18 cellular contexts compared by ENCODE assay signal in the genomic region with DNA sequence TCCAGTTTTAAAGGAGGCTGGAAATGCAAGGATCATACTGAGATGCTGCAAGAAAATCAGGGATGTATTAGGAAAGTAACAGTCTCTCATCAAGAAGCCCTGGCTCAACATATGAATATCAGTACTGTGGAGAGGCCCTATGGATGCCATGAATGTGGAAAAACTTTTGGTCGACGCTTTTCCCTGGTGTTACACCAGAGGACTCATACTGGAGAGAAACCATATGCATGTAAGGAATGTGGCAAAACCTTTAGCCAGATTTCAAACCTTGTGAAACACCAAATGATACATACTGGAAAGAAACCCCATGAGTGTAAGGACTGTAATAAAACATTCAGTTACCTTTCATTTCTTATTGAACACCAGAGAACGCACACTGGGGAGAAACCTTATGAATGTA. TPM values are rescaled to one million over a fixed set of nuclear protein-coding genes. Genes with fewer than 3 reads are reported as not detected.
A peak's percentile ranks its signal among the peaks of the same experiment; 100 is the strongest.
DNase-seq lines count a peak whose midpoint lies in the region; ATAC-seq, FAIRE-seq and TF ChIP-seq lines count a peak whose summit lies in the region.
"Had no signal": no experiment of that assay in that cellular context is flagged by ENCODE, and none has a peak within 500 bp of the region (broad histone marks: within the 10 kb centered on the region; RNA-seq: fewer than 3 reads in every experiment).

No MANE protein-coding gene starts in this region.

- H3K27ac Mint-ChIP-seq in GM23338 (no peak overlapping the region), T-cell (no peak overlapping the region)
- H3K27ac Mint-ChIP-seq: memory B cell had no signal

- H3K4me2 ChIP-seq in A549 (no peak overlapping the region), GM23338 (no peak overlapping the region), GM12878 (ENCODE audit: control insufficient read depth, insufficient read depth) (no peak overlapping the region)
- H3K4me2 ChIP-seq: SK-N-SH had no signal

- no peak for TF ChIP-seq CTCF in A549 (IDR thresholded peaks at IDR 0.05)
- no peak for TF ChIP-seq CTCF in GM23338 (conservative IDR thresholded peaks at IDR 0.05; ENCODE audit: low read depth in 2 of 2)
- TF ChIP-seq CTCF in GM12878 (IDR thresholded peaks at IDR 0.05 in 2 of 3, conservative IDR thresholded peaks at IDR 0.05 in 1 of 3; ENCODE audit: control insufficient read depth in 2 of 3, extremely low read depth in 1 of 3, insufficient read depth in 1 of 3, low read depth in 3 of 3, low read length in 3 of 3) = no peak
- no peak for TF ChIP-seq CTCF in sigmoid colon (IDR thresholded peaks at IDR 0.05)

- H3K9me3 Mint-ChIP-seq in GM23338 (peaks cover 99% of the 10 kb centered on the region), T-cell (peaks cover 3 to 69% (median 52%) of the 10 kb centered on the region in 3 donors)

- H3K4me3 Mint-ChIP-seq in GM23338 (no peak overlapping the region), T-cell (no peak overlapping the region)
- H3K4me3 Mint-ChIP-seq: memory B cell had no signal

- RAD21 ChIA-PET in GM12878 (lab: Charles Lee; ENCODE audit: unreplicated experiment) = no interaction called here

- H3K9me3 ChIP-seq in A549 = peaks cover 97% of the 10 kb centered on the region
- peaks cover 46% of the 10 kb centered on the region for H3K9me3 ChIP-seq in GM12878 (replicated peaks; ENCODE audit: control insufficient read depth, insufficient read depth, low read length)
- H3K9me3 ChIP-seq in sigmoid colon = peaks cover 50 to 100% (median 86%) of the 10 kb centered on the region in 4 donors

- H3K4me3 ChIP-seq in A549 = no peak overlapping the region
- H3K4me3 ChIP-seq in GM23338 = peak overlapping the region; percentile 9; the same call in 1 of the 2 replicates
- H3K4me3 ChIP-seq in GM12878 = no peak overlapping the region
- no peak overlapping the region for H3K4me3 ChIP-seq in sigmoid colon
- H3K4me3 ChIP-seq: Peyer's patch had no signal

- DNase-seq in A549 (ENCODE audit: low read depth in 1 of 2, low spot score in 1 of 2) (peak in 1 of 2 experiments; percentile 34), GM23338 (ENCODE audit: low spot score) (no peak), GM12878 (ENCODE audit: low read depth, low spot score) (no peak), iris pigment epithelial cell (ENCODE audit: low read depth) (peak; percentile 7), T-helper 9 cell (no peak), sigmoid colon (no peak), T-cell (no peak)
- DNase-seq: activated CD4-positive, alpha-beta T cell treated with anti-CD3 and anti-CD28 coated beads, Interleukin-2, amount 50 U/mL, for 1 hour; Caco-2; cerebellar nuclear complex; GF-D8; NCI-H2081 treated with DMSO at 0.1 percent for 48 hours; NCI-H774; Peyer's patch; SK-N-SH had no signal

- CTCF ChIA-PET in A549 (lab: Yijun Ruan, JAX) (no interaction called here), GM12878 (lab: Yijun Ruan, JAX) (interaction anchor here (1.2 kb wide), 1 partner anchor 76 kb away, joined by 3 read pairs; the partner anchor contains the start of gene ZNF268), T-cell (lab: Charles Lee) (no interaction called here)

- no peak for ATAC-seq in A549
- no peak for ATAC-seq in GM23338
- ATAC-seq in GM12878 = no peak
- ATAC-seq in HG03571 (IDR thresholded peaks at IDR 0.05; ENCODE audit: unreplicated experiment) = no peak
- no peak for ATAC-seq in T-cell (replicated peaks in 1 of 4)

- peaks cover under 1% of the 10 kb centered on the region for H3K27me3 Mint-ChIP-seq in GM23338 (ENCODE audit: insufficient read depth, low read depth, poor library complexity)
- no peaks in the 10 kb centered on the region for H3K27me3 Mint-ChIP-seq in T-cell
- H3K27me3 Mint-ChIP-seq: memory B cell had no signal

- no peaks in the 10 kb centered on the region for H3K4me1 Mint-ChIP-seq in GM23338
- H3K4me1 Mint-ChIP-seq in T-cell = no peaks in the 10 kb centered on the region
- H3K4me1 Mint-ChIP-seq: memory B cell had no signal

- TSS peak; percentile 15 for BruUV-seq in GM12878 (replicated peaks; lab: Mats Ljungman, UMichigan)

- H3K36me3 Mint-ChIP-seq in GM23338 (ENCODE audit: low read depth) = peaks cover 100% of the 10 kb centered on the region
- H3K36me3 Mint-ChIP-seq in T-cell = peaks cover 90% of the 10 kb centered on the region

- POLR2A ChIA-PET in A549 (lab: Yijun Ruan, JAX) (no interaction called here), GM12878 (lab: Charles Lee) (no interaction called here), T-cell (lab: Charles Lee) (no interaction called here)

- no peaks in the 10 kb centered on the region for H3K27me3 ChIP-seq in GM23338 (ENCODE audit: insufficient read depth)
- no peaks in the 10 kb centered on the region for H3K27me3 ChIP-seq in GM12878 (replicated peaks in 1 of 2; ENCODE audit: control insufficient read depth in 2 of 2, insufficient read depth in 2 of 2, low read length in 1 of 2)
- no peaks in the 10 kb centered on the region for H3K27me3 ChIP-seq in sigmoid colon
- H3K27me3 ChIP-seq: Peyer's patch had no signal

- TF ChIP-seq EP300 in A549 (IDR thresholded peaks at IDR 0.05) (no peak), GM12878 (IDR thresholded peaks at IDR 0.05; ENCODE audit: borderline replicate concordance in 1 of 2, control insufficient read depth in 1 of 2, low read depth in 2 of 2, low read length in 2 of 2) (no peak), sigmoid colon (IDR thresholded peaks at IDR 0.05) (no peak)

- no peaks in the 10 kb centered on the region for H3F3A ChIP-seq in GM23338 (replicated peaks; ENCODE audit: low read depth)

- H3K27ac ChIP-seq in A549 = no peak overlapping the region
- no peak overlapping the region for H3K27ac ChIP-seq in GM23338 (ENCODE audit: low read depth)
- H3K27ac ChIP-seq in GM12878 (ENCODE audit: control insufficient read depth, insufficient read depth) = no peak overlapping the region
- H3K27ac ChIP-seq in sigmoid colon = no peak overlapping the region
- H3K27ac ChIP-seq: Peyer's patch had no signal

- 97% methylated on average over 3 of the region's 3 CpGs for WGBS in A549 (ENCODE audit: missing lambda C conversion rate)
- 98% methylated on average over 3 of the region's 3 CpGs for WGBS in GM12878 (ENCODE audit: insufficient coverage, insufficient replicate concordance, low lambda C conversion rate, missing lambda C conversion rate)
- 98 to 99% methylated on average over 3 of the region's 3 CpGs for WGBS in sigmoid colon, 2 donors

- H3K9ac ChIP-seq in GM12878 (ENCODE audit: control insufficient read depth, insufficient read depth, low read length) = no peak overlapping the region
- H3K9ac ChIP-seq: SK-N-SH had no signal

- in situ Hi-C loops in GM12878 (cut with MboI) = no loop called here

- H3K9me2 ChIP-seq in GM23338 (ENCODE audit: insufficient read depth) = no peaks in the 10 kb centered on the region
- H3K9me2 ChIP-seq: SK-N-SH had no signal

- intact Hi-C loops in GM12878 (cut with micrococcal nuclease; ENCODE audit: unreplicated experiment) = no loop called here
- intact Hi-C loops in sigmoid colon (cut with DNase I) = no loop called here

- FAIRE-seq in A549 (lab: Jason Lieb, UNC) (peak; percentile 7), GM12878 (lab: Jason Lieb, UNC) (no peak)
- FAIRE-seq: TTC549 had no signal

- peaks cover 88% of the 10 kb centered on the region for H3K36me3 ChIP-seq in GM23338 (ENCODE audit: insufficient read depth)
- peaks cover 0 to 14% of the 10 kb centered on the region in 2 experiments; a peak in 1 of 4 replicates for H3K36me3 ChIP-seq in GM12878 (ENCODE audit: control insufficient read depth in 2 of 2, insufficient read depth in 2 of 2, low read length in 1 of 2)
- peaks cover 30 to 98% (median 63%) of the 10 kb centered on the region in 4 donors for H3K36me3 ChIP-seq in sigmoid colon

- TF ChIP-seq RAD21 in A549 (conservative IDR thresholded peaks at IDR 0.05 in 1 of 2, IDR thresholded peaks at IDR 0.05 in 1 of 2) (no peak), GM12878 (IDR thresholded peaks at IDR 0.05; ENCODE audit: insufficient read depth, low read depth, low read length) (no peak)

- TF ChIP-seq POLR2A in A549 (IDR thresholded peaks at IDR 0.05; ENCODE audit: low read length) (no peak), GM12878 (IDR thresholded peaks at IDR 0.05; ENCODE audit: low read depth, low read length) (no peak), sigmoid colon (IDR thresholded peaks at IDR 0.05) (no peak)

- no peak overlapping the region for H2AFZ ChIP-seq in GM23338
- H2AFZ ChIP-seq in GM12878 (ENCODE audit: control insufficient read depth, low read depth, low read length) = no peak overlapping the region

- H3K79me2 ChIP-seq in GM23338 (replicated peaks; ENCODE audit: insufficient read depth) (0 out of 2 replicates have a peak, but pooled peaks cover 9% of the 10 kb centered on the region), GM12878 (ENCODE audit: control insufficient read depth, insufficient read depth, low read length) (no peaks in the 10 kb centered on the region)

- no peaks in the 10 kb centered on the region for H4K20me1 ChIP-seq in GM23338 (replicated peaks; ENCODE audit: insufficient read depth)
- no peaks in the 10 kb centered on the region for H4K20me1 ChIP-seq in GM12878 (ENCODE audit: control insufficient read depth, insufficient read depth)

- SMC1A ChIA-PET in GM12878 (lab: Charles Lee; ENCODE audit: uncharacterized antibody, unreplicated experiment) = interaction anchor here (0.5 kb wide), 1 partner anchor 62 kb away, joined by 4 read pairs; no protein-coding TSS in a partner anchor

- H3K4me1 ChIP-seq in A549 (no peaks in the 10 kb centered on the region), GM23338 (ENCODE audit: insufficient read depth) (no peaks in the 10 kb centered on the region), GM12878 (ENCODE audit: control insufficient read depth, insufficient read depth, low read length) (no peaks in the 10 kb centered on the region), sigmoid colon (no peaks in the 10 kb centered on the region)
- H3K4me1 ChIP-seq: Caco-2, Peyer's patch had no signal

RNA-seq across cellular contexts. Expression of gene ZNF891, which starts 24.5 kb away (rescaled TPM):
- polyA plus RNA-seq in A549 (2011; rRNA removed) (1.5 and 1.6 TPM in 2 replicates), A549 (2017; fragmentation: RNase III; extraction: RNeasy Plus Mini Kit Qiagen cat#74134 plus additional on column Dnase treatment) (0.54 to 0.64 TPM (median 0.62 TPM) in 3 replicates), GM23338 (2016; fragmentation: Nextera tagmentation; extraction: Ambion mirVana) (1.6 and 1.8 TPM in 2 replicates), GM12878 (2011; rRNA removed) (0.80 and 1.4 TPM in 2 replicates), GM12878 (2014; fragmentation: Illumina TruSeq; extraction: Trizol) (0.79 and 1.1 TPM in 2 replicates), GM12878 (2014; fragmentation: Nextera tagmentation; extraction: Ambion mirVana) (under 1 TPM; 0.20 to 0.29 TPM), GM12878 (2014; rRNA removed) (0.59 and 0.66 TPM in 2 replicates), GM12878 (2016; fragmentation: Nextera tagmentation; extraction: Ambion mirVana) (under 1 TPM; 0.28 to 0.45 TPM), sigmoid colon (under 1 TPM; under 0.01 to 0.98 (median 0.23) TPM)
- polyA plus RNA-seq in A549 (2012; cell fraction: cytosol; rRNA removed) = 0.21 and 0.26 TPM in 2 replicates
- polyA plus RNA-seq in A549 (2012; cell fraction: nucleus; rRNA removed) = 0.36 and 0.80 TPM in 2 replicates
- polyA minus RNA-seq in A549 (2011; rRNA and poly(A)+ RNA removed) = 1.2 and 1.5 TPM in 2 replicates
- total RNA-seq in GM23338 (2014; rRNA removed; shearing (Covaris generic)) = 5.4 and 5.5 TPM in 2 replicates
- 17.0 and 17.1 TPM in 2 replicates for total RNA-seq in GM12878 (2013; cell fraction: nucleolus; rRNA removed)
- total RNA-seq in GM12878 (2014; rRNA removed) (0.85 and 1.0 TPM in 2 replicates), GM12878 (2014; rRNA removed; fragmentation: Illumina TruSeq; extraction: Trizol) (1.1 and 1.2 TPM in 2 replicates), GM12878 (2021) (0.74 and 0.90 TPM in 2 replicates), sigmoid colon (1 to 10 TPM; 3.1 to 6.1 (median 4.4) TPM), T-cell (1 to 10 TPM; 4.9 to 6.0 (median 5.1) TPM)
- 0.37 TPM for polyA plus RNA-seq in GM12878 (2011; ENCODE audit: low read depth)
- polyA plus RNA-seq in GM12878 (2011; cell fraction: cytosol; rRNA removed) = 0.35 and 0.39 TPM in 2 replicates
- 0.83 and 0.84 TPM in 2 replicates for polyA plus RNA-seq in GM12878 (2011; cell fraction: nucleus; rRNA removed)
- 0.55 and 0.58 TPM in 2 replicates for polyA plus RNA-seq in GM12878 (2012)
- polyA minus RNA-seq in GM12878 (2011; rRNA and poly(A)+ RNA removed) = 0.62 and 0.73 TPM in 2 replicates
- polyA minus RNA-seq in GM12878 (2011; cell fraction: cytosol; rRNA and poly(A)+ RNA removed) = 0.13 and 0.21 TPM in 2 replicates
- polyA minus RNA-seq in GM12878 (2011; cell fraction: nucleus; rRNA and poly(A)+ RNA removed) = 0.85 and 1.4 TPM in 2 replicates

RNA-seq across cellular contexts. Expression of gene ZNF10, which starts 24.8 kb away (rescaled TPM):
- polyA plus RNA-seq in A549 (2011; rRNA removed) (4.1 and 4.5 TPM in 2 replicates), A549 (2017; fragmentation: RNase III; extraction: RNeasy Plus Mini Kit Qiagen cat#74134 plus additional on column Dnase treatment) (2.0 to 2.3 TPM (median 2.2 TPM) in 3 replicates), GM23338 (2016; fragmentation: Nextera tagmentation; extraction: Ambion mirVana) (7.3 and 8.2 TPM in 2 replicates), GM12878 (2011; rRNA removed) (2.1 and 2.4 TPM in 2 replicates), GM12878 (2014; fragmentation: Illumina TruSeq; extraction: Trizol) (3.3 and 3.9 TPM in 2 replicates), GM12878 (2014; fragmentation: Nextera tagmentation; extraction: Ambion mirVana) (1 to 10 TPM; 1.8 to 2.5 TPM), GM12878 (2014; rRNA removed) (2.6 and 4.2 TPM in 2 replicates), GM12878 (2016; fragmentation: Nextera tagmentation; extraction: Ambion mirVana) (1 to 10 TPM; 1.7 to 2.6 TPM), sigmoid colon (1 to 10 TPM in 2 of 3 donors, under 1 TPM in 1; 0.46 to 3.0 (median 1.2) TPM)
- 1.7 and 2.1 TPM in 2 replicates for polyA plus RNA-seq in A549 (2012; cell fraction: cytosol; rRNA removed)
- 3.3 and 4.4 TPM in 2 replicates for polyA plus RNA-seq in A549 (2012; cell fraction: nucleus; rRNA removed)
- 8.2 and 8.5 TPM in 2 replicates for polyA minus RNA-seq in A549 (2011; rRNA and poly(A)+ RNA removed)
- total RNA-seq in GM23338 (2014; rRNA removed; shearing (Covaris generic)) = 10.3 and 18.5 TPM in 2 replicates
- total RNA-seq in GM12878 (2013; cell fraction: nucleolus; rRNA removed) = 36.2 and 36.6 TPM in 2 replicates
- total RNA-seq in GM12878 (2014; rRNA removed) (3.4 and 3.5 TPM in 2 replicates), GM12878 (2014; rRNA removed; fragmentation: Illumina TruSeq; extraction: Trizol) (2.7 and 3.8 TPM in 2 replicates), GM12878 (2021) (3.2 and 4.1 TPM in 2 replicates), sigmoid colon (10 to 100 TPM; 10.5 to 22.8 (median 13.1) TPM), T-cell (10 to 100 TPM; 11.7 to 46.6 (median 15.6) TPM)
- polyA plus RNA-seq in GM12878 (2011; ENCODE audit: low read depth) = 2.7 TPM
- polyA plus RNA-seq in GM12878 (2011; cell fraction: cytosol; rRNA removed) = 2.4 and 2.5 TPM in 2 replicates
- 3.6 and 6.5 TPM in 2 replicates for polyA plus RNA-seq in GM12878 (2011; cell fraction: nucleus; rRNA removed)
- polyA plus RNA-seq in GM12878 (2012) = 3.4 and 4.2 TPM in 2 replicates
- 6.8 and 9.8 TPM in 2 replicates for polyA minus RNA-seq in GM12878 (2011; rRNA and poly(A)+ RNA removed)
- polyA minus RNA-seq in GM12878 (2011; cell fraction: cytosol; rRNA and poly(A)+ RNA removed) = 1.2 and 3.3 TPM in 2 replicates
- polyA minus RNA-seq in GM12878 (2011; cell fraction: nucleus; rRNA and poly(A)+ RNA removed) = 4.6 and 11.0 TPM in 2 replicates

RNA-seq across cellular contexts. Expression of gene ZNF140, which starts 24.9 kb away (rescaled TPM):
- 22.8 and 23.2 TPM in 2 replicates for polyA plus RNA-seq in A549 (2011; rRNA removed)
- 5.3 and 5.8 TPM in 2 replicates for polyA plus RNA-seq in A549 (2012; cell fraction: cytosol; rRNA removed)
- 3.7 and 4.0 TPM in 2 replicates for polyA plus RNA-seq in A549 (2012; cell fraction: nucleus; rRNA removed)
- polyA plus RNA-seq in A549 (2017; fragmentation: RNase III; extraction: RNeasy Plus Mini Kit Qiagen cat#74134 plus additional on column Dnase treatment) = 8.8 to 10.0 TPM (median 9.9 TPM) in 3 replicates
- polyA minus RNA-seq in A549 (2011; rRNA and poly(A)+ RNA removed) = 13.8 and 14.8 TPM in 2 replicates
- 11.0 and 15.4 TPM in 2 replicates for total RNA-seq in GM23338 (2014; rRNA removed; shearing (Covaris generic))
- 13.4 and 16.2 TPM in 2 replicates for polyA plus RNA-seq in GM23338 (2016; fragmentation: Nextera tagmentation; extraction: Ambion mirVana)
- 57.2 and 59.1 TPM in 2 replicates for total RNA-seq in GM12878 (2013; cell fraction: nucleolus; rRNA removed)
- total RNA-seq in GM12878 (2014; rRNA removed) = 17.7 and 23.7 TPM in 2 replicates
- 15.3 TPM in 2 replicates for total RNA-seq in GM12878 (2014; rRNA removed; fragmentation: Illumina TruSeq; extraction: Trizol)
- 11.1 and 11.5 TPM in 2 replicates for total RNA-seq in GM12878 (2021)
- polyA plus RNA-seq in GM12878 (2011; ENCODE audit: low read depth) = 5.0 TPM
- 21.2 and 30.5 TPM in 2 replicates for polyA plus RNA-seq in GM12878 (2011; rRNA removed)
- 13.3 and 13.8 TPM in 2 replicates for polyA plus RNA-seq in GM12878 (2011; cell fraction: cytosol; rRNA removed)
- polyA plus RNA-seq in GM12878 (2011; cell fraction: nucleus; rRNA removed) = 15.0 and 20.3 TPM in 2 replicates
- polyA plus RNA-seq in GM12878 (2012) = 12.5 and 15.4 TPM in 2 replicates
- 14.7 and 18.2 TPM in 2 replicates for polyA plus RNA-seq in GM12878 (2014; fragmentation: Illumina TruSeq; extraction: Trizol)
- polyA plus RNA-seq in GM12878 (2014; fragmentation: Nextera tagmentation; extraction: Ambion mirVana) = 1 to 10 TPM; 6.8 to 7.4 TPM
- polyA plus RNA-seq in GM12878 (2014; rRNA removed) = 9.2 TPM in 2 replicates
- polyA plus RNA-seq in GM12878 (2016; fragmentation: Nextera tagmentation; extraction: Ambion mirVana) = 10 to 100 TPM; 14.6 to 15.9 TPM
- polyA minus RNA-seq in GM12878 (2011; rRNA and poly(A)+ RNA removed) = 21.7 and 22.8 TPM in 2 replicates
- 5.6 and 9.5 TPM in 2 replicates for polyA minus RNA-seq in GM12878 (2011; cell fraction: cytosol; rRNA and poly(A)+ RNA removed)
- 25.6 and 26.2 TPM in 2 replicates for polyA minus RNA-seq in GM12878 (2011; cell fraction: nucleus; rRNA and poly(A)+ RNA removed)
- 10 to 100 TPM; 12.4 to 18.8 (median 15.4) TPM for total RNA-seq in sigmoid colon
- polyA plus RNA-seq in sigmoid colon = 10 to 100 TPM in 2 of 3 donors, 1 to 10 TPM in 1; 7.8 to 14.8 (median 12.9) TPM
- 10 to 100 TPM; 12.6 to 20.8 (median 20.3) TPM for total RNA-seq in T-cell
